ENCODE assay signal across 8 cellular contexts in genomic region chr1:31335007-31335406, GRCh38. TPM values are rescaled to one million over a fixed set of nuclear protein-coding genes. Genes with fewer than 3 reads are reported as not detected.
DNase-seq lines count a peak whose midpoint lies in the region; ATAC-seq and TF ChIP-seq lines count a peak whose summit lies in the region.

No MANE protein-coding gene starts in this region.

- peak overlapping the region in 1 of 5 experiments; percentile 15 for H3K27ac Mint-ChIP-seq in brain

- H3K9me3 Mint-ChIP-seq in brain: no peaks in the 10 kb centered on the region

- H3K36me3 Mint-ChIP-seq in brain: peaks cover 41% of the 10 kb centered on the region

- no peak for ATAC-seq in activated CD4-positive, CD25-positive, alpha-beta regulatory T cell treated with anti-CD3 and anti-CD28 coated beads, Interleukin-2, amount 50 U/mL, for 24 hours
- ATAC-seq in GM18870 (IDR thresholded peaks at IDR 0.05; ENCODE audit: unreplicated experiment): no peak

- peaks cover 0 to 5% (median 0%) of the 10 kb centered on the region in 4 donors for H3K4me1 ChIP-seq in liver (ENCODE audit: control insufficient read depth in 4 of 4, insufficient read depth in 4 of 4, low read length in 3 of 4)

- peak; percentile 81 to 82 for TF ChIP-seq RAD21 in liver (IDR thresholded peaks at IDR 0.05)

- H3K4me3 ChIP-seq in AG10803 (ENCODE audit: low read length): no peak overlapping the region
- no peak overlapping the region for H3K4me3 ChIP-seq in liver (ENCODE audit: low read depth in 1 of 3, low read length in 3 of 3)

- H3K4me1 Mint-ChIP-seq in brain: no peaks in the 10 kb centered on the region

- H3K4me3 Mint-ChIP-seq in brain: no peak overlapping the region

- DNase-seq in AG10803 (ENCODE audit: low read depth): peak; percentile 59
- peak; percentile 33 for DNase-seq in GM13977 (ENCODE audit: low spot score)
- peak; percentile 8 to 66 for DNase-seq in NCI-H446 (lab: John Stamatoyannopoulos, UW)
- no peak for DNase-seq in ureter (ENCODE audit: low spot score)

- no peaks in the 10 kb centered on the region for H3K27me3 ChIP-seq in liver (ENCODE audit: control insufficient read depth in 4 of 4, insufficient read depth in 4 of 4, low read length in 3 of 4)

- H3K9me3 ChIP-seq in liver (ENCODE audit: control insufficient read depth in 4 of 4, low read length in 3 of 4): no peaks in the 10 kb centered on the region

- in situ Hi-C loops in GM13977 (cut with MboI; ENCODE audit: low pct_unique_long_range_greater_than_20kb, low sequenced_read_pairs, unreplicated experiment): no loop called here

- H3K27me3 Mint-ChIP-seq in brain: no peaks in the 10 kb centered on the region

- TF ChIP-seq CTCF in AG10803 (conservative IDR thresholded peaks at IDR 0.05; ENCODE audit: low read length): peak; percentile 73
- peak; percentile 51 for TF ChIP-seq CTCF in GM13977 (IDR thresholded peaks at IDR 0.05; ENCODE audit: extremely low read depth, insufficient read depth, missing control alignments)
- TF ChIP-seq CTCF in brain (conservative IDR thresholded peaks at IDR 0.05): peak; percentile 69 to 72
- TF ChIP-seq CTCF in liver (IDR thresholded peaks at IDR 0.05; ENCODE audit: low read depth, low read length, missing input control): peak; percentile 44

- H3K9ac ChIP-seq in liver (ENCODE audit: low read depth in 1 of 2, low read length in 2 of 2): no peak overlapping the region

- H3K27ac ChIP-seq in liver (ENCODE audit: low read depth in 1 of 2, low read length in 2 of 2): no peak overlapping the region

- H3K36me3 ChIP-seq in liver (ENCODE audit: control insufficient read depth in 4 of 4, insufficient read depth in 3 of 4, low read depth in 1 of 4, low read length in 3 of 4): peaks cover 0 to 3% (median 0%) of the 10 kb centered on the region in 4 donors

TF ChIP-seq in liver, 16 proteins besides CTCF, POLR2A, EP300 and RAD21:
- TF ChIP-seq HNF4G (IDR thresholded peaks at IDR 0.05) (no peak), TAF1 (conservative IDR thresholded peaks at IDR 0.05) (no peak), RXRA (IDR thresholded peaks at IDR 0.05) (no peak), HNF4A (conservative IDR thresholded peaks at IDR 0.05) (no peak), YY1 (IDR thresholded peaks at IDR 0.05) (no peak)
- TF ChIP-seq, protein P1, sequence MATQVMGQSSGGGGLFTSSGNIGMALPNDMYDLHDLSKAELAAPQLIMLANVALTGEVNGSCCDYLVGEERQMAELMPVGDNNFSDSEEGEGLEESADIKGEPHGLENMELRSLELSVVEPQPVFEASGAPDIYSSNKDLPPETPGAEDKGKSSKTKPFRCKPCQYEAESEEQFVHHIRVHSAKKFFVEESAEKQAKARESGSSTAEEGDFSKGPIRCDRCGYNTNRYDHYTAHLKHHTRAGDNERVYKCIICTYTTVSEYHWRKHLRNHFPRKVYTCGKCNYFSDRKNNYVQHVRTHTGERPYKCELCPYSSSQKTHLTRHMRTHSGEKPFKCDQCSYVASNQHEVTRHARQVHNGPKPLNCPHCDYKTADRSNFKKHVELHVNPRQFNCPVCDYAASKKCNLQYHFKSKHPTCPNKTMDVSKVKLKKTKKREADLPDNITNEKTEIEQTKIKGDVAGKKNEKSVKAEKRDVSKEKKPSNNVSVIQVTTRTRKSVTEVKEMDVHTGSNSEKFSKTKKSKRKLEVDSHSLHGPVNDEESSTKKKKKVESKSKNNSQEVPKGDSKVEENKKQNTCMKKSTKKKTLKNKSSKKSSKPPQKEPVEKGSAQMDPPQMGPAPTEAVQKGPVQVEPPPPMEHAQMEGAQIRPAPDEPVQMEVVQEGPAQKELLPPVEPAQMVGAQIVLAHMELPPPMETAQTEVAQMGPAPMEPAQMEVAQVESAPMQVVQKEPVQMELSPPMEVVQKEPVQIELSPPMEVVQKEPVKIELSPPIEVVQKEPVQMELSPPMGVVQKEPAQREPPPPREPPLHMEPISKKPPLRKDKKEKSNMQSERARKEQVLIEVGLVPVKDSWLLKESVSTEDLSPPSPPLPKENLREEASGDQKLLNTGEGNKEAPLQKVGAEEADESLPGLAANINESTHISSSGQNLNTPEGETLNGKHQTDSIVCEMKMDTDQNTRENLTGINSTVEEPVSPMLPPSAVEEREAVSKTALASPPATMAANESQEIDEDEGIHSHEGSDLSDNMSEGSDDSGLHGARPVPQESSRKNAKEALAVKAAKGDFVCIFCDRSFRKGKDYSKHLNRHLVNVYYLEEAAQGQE (IDR thresholded peaks at IDR 0.05): peak; percentile 30

RNA-seq across cellular contexts. Expression of gene FABP3, which starts 37.9 kb away (rescaled TPM):
- 42.1 TPM for polyA plus RNA-seq in brain (ENCODE audit: insufficient read depth, low read depth, low replicate concordance)
- total RNA-seq in liver: 10 to 100 TPM in 1 of 2 donors, 1 to 10 TPM in 1; 4.2 to 28.2 TPM
- 1 to 10 TPM; 2.8 to 6.1 TPM for polyA plus RNA-seq in liver
- total RNA-seq in ureter: 15.9 TPM

RNA-seq across cellular contexts. Expression of gene ZCCHC17, which starts 38.2 kb away (rescaled TPM):
- polyA plus RNA-seq in brain (ENCODE audit: insufficient read depth, low read depth, low replicate concordance) (61.7 TPM), liver (10 to 100 TPM in 1 of 2 donors, 1 to 10 TPM in 1; 9.4 to 15.1 TPM)
- total RNA-seq in liver (1 to 10 TPM; 7.4 to 9.0 TPM), ureter (22.0 TPM)

RNA-seq across cellular contexts. Expression of gene SNRNP40, which starts 38.4 kb away (rescaled TPM):
- 48.6 TPM for polyA plus RNA-seq in brain (ENCODE audit: insufficient read depth, low read depth, low replicate concordance)
- total RNA-seq in liver: 10 to 100 TPM; 26.9 to 74.3 TPM
- polyA plus RNA-seq in liver: 10 to 100 TPM; 12.3 to 12.7 TPM
- total RNA-seq in ureter: 67.6 TPM
